1 cellular context compared by ENCODE assay signal in the genomic region with DNA sequence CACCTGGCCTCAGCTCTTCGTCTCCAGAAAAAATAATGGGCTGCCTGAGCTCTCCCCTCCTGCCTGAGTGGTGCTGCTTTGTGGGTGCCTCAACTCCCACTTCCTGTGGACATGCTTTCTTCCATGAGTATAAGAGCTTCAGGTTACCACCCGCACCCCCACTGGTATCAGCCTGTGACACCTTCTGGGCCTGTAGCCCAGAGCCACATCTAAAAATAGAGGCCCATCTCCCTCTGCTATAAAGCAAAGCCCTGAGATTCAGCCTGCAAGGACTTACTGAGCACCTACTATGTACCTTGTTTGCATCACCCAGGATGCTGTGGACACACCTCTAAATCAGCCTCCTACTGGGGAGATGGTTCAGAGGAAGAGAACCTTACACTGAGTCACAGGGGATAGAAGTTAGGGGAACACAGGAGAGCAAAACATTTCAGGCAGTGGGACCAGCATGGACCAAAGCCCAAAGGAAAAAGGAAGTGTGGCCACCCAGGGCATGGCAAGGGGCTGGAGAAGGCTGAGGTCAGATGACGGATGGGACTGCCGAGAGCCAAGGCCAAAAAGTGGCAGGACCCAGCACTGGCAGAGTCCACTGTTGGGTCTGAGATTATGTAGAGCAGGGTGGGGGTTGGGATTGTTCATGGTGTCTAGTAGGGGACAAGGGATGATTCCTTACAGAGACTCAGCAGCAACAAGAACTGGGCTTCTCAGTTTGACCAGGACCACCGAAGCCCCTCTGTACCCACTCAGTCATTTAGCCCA.
TF ChIP-seq lines count a peak whose summit lies in the region.

No MANE protein-coding gene starts in this region.

TF ChIP-seq in SK-N-SH treated with all-trans-retinoic acid at 6 μM for 48 hours, 23 proteins besides CTCF, POLR2A, EP300 and RAD21 (continued from another document):
- TF ChIP-seq TOX (CRISPR knock-in tag; IDR thresholded peaks at IDR 0.05; ENCODE audit: borderline replicate concordance) (no peak), PATZ1 (CRISPR knock-in tag; IDR thresholded peaks at IDR 0.05; ENCODE audit: borderline replicate concordance) (no peak), SNAI2 (CRISPR knock-in tag; IDR thresholded peaks at IDR 0.05) (no peak), CREB5 (CRISPR knock-in tag; IDR thresholded peaks at IDR 0.05; ENCODE audit: low read depth) (no peak), CSDC2 (CRISPR knock-in tag; IDR thresholded peaks at IDR 0.05) (no peak), ZFP3 (CRISPR knock-in tag; IDR thresholded peaks at IDR 0.05) (no peak)
TF ChIP-seq in SK-N-SH treated with all-trans-retinoic acid at 6 μM for 48 hours: peak in this region for 0.
